In the genomic region with DNA sequence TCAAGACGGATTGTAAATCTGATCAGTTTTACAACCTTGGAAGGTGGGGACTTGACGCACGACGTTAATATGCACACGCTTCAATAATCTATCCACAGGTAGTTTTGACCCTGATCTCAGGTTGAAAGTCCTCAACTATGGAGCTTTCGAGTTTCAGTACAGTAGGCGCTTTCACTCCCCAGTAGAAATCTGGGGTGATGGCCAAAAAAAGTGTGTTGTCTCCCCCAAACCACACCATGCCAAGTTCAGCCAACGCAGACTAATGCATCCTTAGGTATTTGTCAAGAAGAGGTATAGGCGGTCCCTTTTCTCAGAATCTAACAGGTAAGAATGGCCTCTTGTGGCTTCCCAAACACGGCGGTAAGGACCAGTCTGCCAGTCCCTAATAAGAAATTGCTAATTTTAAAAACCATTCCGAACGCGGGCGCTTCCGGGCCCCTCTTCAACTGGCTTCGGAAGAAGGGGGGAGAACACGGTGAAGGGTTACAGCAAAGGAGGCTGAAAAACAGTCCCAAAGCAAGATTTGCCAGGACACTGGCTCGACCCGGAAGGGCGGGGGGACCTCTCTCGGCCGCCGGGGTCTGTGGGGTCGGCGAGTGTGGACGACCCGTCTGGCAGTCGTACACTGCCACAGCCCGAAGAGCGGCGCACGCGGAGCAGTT, we compare ENCODE assay signal across 8 cellular contexts. TPM values are rescaled to one million over a fixed set of nuclear protein-coding genes. Genes with fewer than 3 reads are reported as not detected.
DNase-seq lines count a peak whose midpoint lies in the region; ATAC-seq and TF ChIP-seq lines count a peak whose summit lies in the region.

No MANE protein-coding gene starts in this region.

- H3K4me3 Mint-ChIP-seq in IgD-negative memory B cell, result peak overlapping the region; percentile 91 to 97 (median 96)

- no peaks in the 10 kb centered on the region for H3K27me3 Mint-ChIP-seq in IgD-negative memory B cell

- H3K36me3 ChIP-seq in testis (ENCODE audit: low read depth, missing control alignments), result no peaks in the 10 kb centered on the region

- intact Hi-C loops in testis (cut with DNase I; ENCODE audit: low total_unique reads), result no loop called here

- peak overlapping the region; percentile 57 to 97 (median 96) for H3K27ac Mint-ChIP-seq in IgD-negative memory B cell

- 2 to 3% methylated on average over 29 to 34 of the region's 34 CpGs for WGBS in testis, 2 donors

- peaks cover 25% of the 10 kb centered on the region for H3K4me1 ChIP-seq in testis

- H3K27ac ChIP-seq in layer of hippocampus (ENCODE audit: low read depth, low read length) (peak overlapping the region; percentile 78), testis (peak overlapping the region; percentile 91 to 93)

- peak; percentile 1 for DNase-seq in activated gamma-delta T cell treated with anti-CD3 and anti-CD28 coated beads, Interleukin-2, amount 50 U/mL, for 16 hours (ENCODE audit: low read depth)
- DNase-seq in activated gamma-delta T cell treated with Interleukin-2 at 50 U/mL for 16 hours (no peak), astrocyte of the cerebellum (ENCODE audit: low read depth) (no peak), testis (peak; percentile 26), NCI-H1417 treated with DMSO at 0.1 percent for 48 hours (lab: John Stamatoyannopoulos, UW) (no peak)

- no peak for ATAC-seq in HG02870 (IDR thresholded peaks at IDR 0.05; ENCODE audit: unreplicated experiment)

- in situ Hi-C loops in astrocyte of the cerebellum (cut with HindIII; ENCODE audit: low sequenced_read_pairs), result no loop called here

- H3K9me3 Mint-ChIP-seq in IgD-negative memory B cell, result no peaks in the 10 kb centered on the region

- peaks cover 27 to 36% (median 32%) of the 10 kb centered on the region in 3 donors for H3K4me1 Mint-ChIP-seq in IgD-negative memory B cell

- no peaks in the 10 kb centered on the region for H3K9me3 ChIP-seq in testis

- TF ChIP-seq POLR2A in testis (IDR thresholded peaks at IDR 0.05), result no peak

- H3K4me3 ChIP-seq in astrocyte of the cerebellum (ENCODE audit: low read depth, low read length), result peak overlapping the region; percentile 84
- peak overlapping the region; percentile 73 to 93 for H3K4me3 ChIP-seq in testis

- H3K27me3 ChIP-seq in layer of hippocampus (ENCODE audit: control insufficient read depth, insufficient read depth, low read length) (no peaks in the 10 kb centered on the region), testis (no peaks in the 10 kb centered on the region)

- TF ChIP-seq CTCF in astrocyte of the cerebellum (IDR thresholded peaks at IDR 0.05; ENCODE audit: low read depth, low read length, missing control alignments), result no peak
- TF ChIP-seq CTCF in testis (IDR thresholded peaks at IDR 0.05), result no peak

- H3K36me3 Mint-ChIP-seq in IgD-negative memory B cell, result peaks cover 2% of the 10 kb centered on the region

RNA-seq across cellular contexts. Expression of a gene that starts 0.7 kb away (rescaled TPM):
- 16.5 TPM for polyA plus RNA-seq in IgD-negative memory B cell
- 10 to 100 TPM; 24.5 to 28.7 TPM for total RNA-seq in testis
- 22.6 TPM for polyA plus RNA-seq in testis (ENCODE audit: insufficient read depth, low read depth, low replicate concordance)

RNA-seq across cellular contexts. Expression of a gene that starts 0.8 kb away (rescaled TPM):
- polyA plus RNA-seq in IgD-negative memory B cell, result 62.8 TPM
- 10 to 100 TPM; 30.5 to 31.3 TPM for total RNA-seq in testis
- polyA plus RNA-seq in testis (ENCODE audit: insufficient read depth, low read depth, low replicate concordance), result 30.9 TPM

Comparison
In these comparisons a context has a peak if more than half of its experiments do, and no peak if none do; other contexts are left out.
1. DNase-seq: peak in activated gamma-delta T cell treated with anti-CD3 and anti-CD28 coated beads, Interleukin-2, amount 50 U/mL, for 16 hours (single experiment) and testis (single experiment); none in activated gamma-delta T cell treated with Interleukin-2 at 50 U/mL for 16 hours (single experiment), astrocyte of the cerebellum (single experiment) and NCI-H1417 treated with DMSO at 0.1 percent for 48 hours (single experiment).